In genomic region chr10:110002801-110003523, GRCh38 we compare ENCODE assay signal across 13 cellular contexts. TPM values are rescaled to one million over a fixed set of nuclear protein-coding genes. Genes with fewer than 3 reads are reported as not detected.
DNase-seq lines count a peak whose midpoint lies in the region; ATAC-seq, FAIRE-seq and TF ChIP-seq lines count a peak whose summit lies in the region.
"Had no signal": no experiment of that assay in that cellular context is flagged by ENCODE, and none has a peak within 500 bp of the region (broad histone marks: within the 10 kb centered on the region; RNA-seq: fewer than 3 reads in every experiment).

No MANE protein-coding gene starts in this region.

- no peaks in the 10 kb centered on the region for H3K9me3 Mint-ChIP-seq in GM23338

- H4K91ac ChIP-seq in H1 (replicated peaks; ENCODE audit: insufficient read length, low read length), result no peak overlapping the region

- H3K4me1 ChIP-seq in GM23338 (ENCODE audit: insufficient read depth), result peaks cover 60% of the 10 kb centered on the region
- H3K4me1 ChIP-seq in H1 (replicated peaks in 1 of 4; ENCODE audit: control insufficient read depth in 3 of 4, insufficient read depth in 4 of 4, low read length in 3 of 4), result peaks cover 5 to 17% (median 11%) of the 10 kb centered on the region in 4 experiments; a peak in 6 of 7 replicates
- H3K4me1 ChIP-seq in small intestine (ENCODE audit: control insufficient read depth in 2 of 2, insufficient read depth in 1 of 2, low read depth in 1 of 2, low read length in 1 of 2), result peaks cover 4 to 5% of the 10 kb centered on the region in 2 donors
- peaks cover 0 to 7% (median 0%) of the 10 kb centered on the region in 4 donors for H3K4me1 ChIP-seq in tibial artery

- no peak overlapping the region for H3K4ac ChIP-seq in H1 (replicated peaks; ENCODE audit: insufficient read length, low read depth, low read length)

- H3K27me3 ChIP-seq in GM23338 (ENCODE audit: insufficient read depth) (peaks cover 11% of the 10 kb centered on the region), H1 (replicated peaks in 1 of 4; ENCODE audit: control insufficient read depth in 3 of 4, extremely low read depth in 1 of 4, insufficient read depth in 3 of 4, low read length in 3 of 4) (no peaks in the 10 kb centered on the region), small intestine (ENCODE audit: control insufficient read depth in 2 of 2, insufficient read depth in 2 of 2, low read length in 2 of 2) (no peaks in the 10 kb centered on the region), tibial artery (no peaks in the 10 kb centered on the region)

- H4K8ac ChIP-seq in H1 (ENCODE audit: extremely low read depth, insufficient read depth, low read length), result no peak overlapping the region

- TF ChIP-seq POLR2A in H1 (IDR thresholded peaks at IDR 0.05; ENCODE audit: control extremely low read depth in 1 of 2, low read depth in 2 of 2, low read length in 2 of 2), result no peak

- TF ChIP-seq EP300 in H1 (IDR thresholded peaks at IDR 0.05; ENCODE audit: borderline replicate concordance in 1 of 2, low read depth in 2 of 2, low read length in 2 of 2), result no peak

- H2BK20ac ChIP-seq in H1 (ENCODE audit: low read length), result no peak overlapping the region

- peak overlapping the region; percentile 70 for H4K5ac ChIP-seq in H1 (ENCODE audit: insufficient read length, low read depth, low read length)

- H3K79me2 ChIP-seq in GM23338 (replicated peaks; ENCODE audit: insufficient read depth) (no peaks in the 10 kb centered on the region), H1 (ENCODE audit: control insufficient read depth in 1 of 2, insufficient read depth in 2 of 2, low read length in 2 of 2) (no peaks in the 10 kb centered on the region)

- H3K56ac ChIP-seq in H1 (replicated peaks; ENCODE audit: insufficient read length, low read depth, low read length), result no peak overlapping the region

- H4K20me1 ChIP-seq in GM23338 (replicated peaks; ENCODE audit: insufficient read depth) (no peaks in the 10 kb centered on the region), H1 (replicated peaks in 1 of 2; ENCODE audit: control insufficient read depth in 1 of 2, insufficient read depth in 2 of 2, low read length in 2 of 2) (no peaks in the 10 kb centered on the region)

- no peak overlapping the region for H2BK120ac ChIP-seq in H1 (replicated peaks; ENCODE audit: low read depth, low read length)

- H3K4me2 ChIP-seq in GM23338 (peak overlapping the region; percentile 35), H1 (ENCODE audit: insufficient read depth in 1 of 2, low read depth in 2 of 2, low read length in 2 of 2) (peak overlapping the region; percentile 44 to 56)

- H2AFZ ChIP-seq in GM23338 (no peak overlapping the region), H1 (ENCODE audit: low read length) (0 out of 2 replicates have a peak overlapping the region, but pooled peaks have one; percentile 14)

- H3K4me3 ChIP-seq in GM23338, result peak overlapping the region; percentile 7
- H3K4me3 ChIP-seq in H1 (ENCODE audit: extremely low read depth in 1 of 4, insufficient read depth in 2 of 4, low read depth in 3 of 4, low read length in 4 of 4), result peak overlapping the region in 1 of 4 experiments; percentile 33; a peak in 2 of 8 replicates
- H3K4me3 ChIP-seq in small intestine (ENCODE audit: low read depth in 1 of 2, low read length in 2 of 2), result no peak overlapping the region
- H3K4me3 ChIP-seq in tibial artery, result no peak overlapping the region
- H3K4me3 ChIP-seq: GM23248 had no signal

- H3K23ac ChIP-seq in H1 (ENCODE audit: insufficient read length), result no peak overlapping the region

- H2BK12ac ChIP-seq in H1 (ENCODE audit: low read depth, low read length), result peak overlapping the region; percentile 31

- H3K27ac ChIP-seq in GM23338 (ENCODE audit: low read depth) (peak overlapping the region; percentile 91), H1 (ENCODE audit: low read depth, low read length) (no peak overlapping the region), small intestine (ENCODE audit: low read depth in 1 of 2, low read length in 1 of 2) (peak overlapping the region; percentile 43 to 60), tibial artery (no peak overlapping the region)
- H3K27ac ChIP-seq: GM23248 had no signal

- POLR2A ChIA-PET in H1 (lab: Charles Lee; ENCODE audit: partially characterized antibody), result interaction anchor here (1.0 to 1.3 kb wide), 2 partner anchors 11 to 25 kb away, joined by 4 read pairs; no protein-coding TSS in a partner anchor

- H3K79me1 ChIP-seq in H1 (ENCODE audit: low read depth, low read length), result no peaks in the 10 kb centered on the region

- CTCF ChIA-PET in H1 (lab: Charles Lee; ENCODE audit: partially characterized antibody), result interaction anchor here (0.7 to 1.8 kb wide), 5 partner anchors 11 to 119 kb away, joined by 3 to 6 read pairs (median 4); no protein-coding TSS in a partner anchor

- peak overlapping the region; percentile 29 for H3K4me3 Mint-ChIP-seq in GM23338

- H3K9me2 ChIP-seq in GM23338 (ENCODE audit: insufficient read depth), result no peaks in the 10 kb centered on the region

- 17% methylated on average over 2 of the region's 2 CpGs; no CpG with 5 or more reads in 1 of the 2 experiments for WGBS in H1 (ENCODE audit: extremely low coverage in 1 of 2, insufficient coverage in 1 of 2, insufficient read length in 1 of 2, insufficient replicate concordance in 2 of 2, low coverage in 1 of 2, low lambda C conversion rate in 2 of 2, missing lambda C conversion rate in 1 of 2), 2 experiments
- WGBS in small intestine, 3 donors, result 14 to 59% (median 36%) methylated on average over 2 of the region's 2 CpGs

- TF ChIP-seq CTCF in GM23338 (conservative IDR thresholded peaks at IDR 0.05; ENCODE audit: low read depth in 2 of 2) (no peak), H1 (IDR thresholded peaks at IDR 0.05; ENCODE audit: control extremely low read depth in 1 of 3, insufficient read depth in 1 of 3, low read depth in 1 of 3, low read length in 3 of 3) (no peak), tibial artery (IDR thresholded peaks at IDR 0.05) (no peak)

- TF ChIP-seq RAD21 in H1 (IDR thresholded peaks at IDR 0.05 in 1 of 2, conservative IDR thresholded peaks at IDR 0.05 in 1 of 2; ENCODE audit: low read depth in 2 of 2, low read length in 2 of 2), result no peak

- H2AK5ac ChIP-seq in H1 (ENCODE audit: low read depth, low read length), result no peak overlapping the region; the same call in 1 of the 2 replicates

- H3K9ac ChIP-seq in H1 (replicated peaks in 1 of 4; ENCODE audit: extremely low read depth in 1 of 4, low read depth in 3 of 4, low read length in 3 of 4), result no peak overlapping the region
- H3K9ac ChIP-seq: GM23248 had no signal

- peak overlapping the region; percentile 81 for H3K27ac Mint-ChIP-seq in GM23338

- H3K14ac ChIP-seq in H1 (ENCODE audit: insufficient read length), result no peak overlapping the region

- intact Hi-C loops in tibial artery (cut with DNase I; ENCODE audit: low total_unique reads), result no loop called here

- ATAC-seq in GM23338 (no peak), GM18873 (IDR thresholded peaks at IDR 0.05; ENCODE audit: low FRiP score, unreplicated experiment) (no peak)

- peaks cover 5% of the 10 kb centered on the region for H3K27me3 Mint-ChIP-seq in GM23338 (ENCODE audit: insufficient read depth, low read depth, poor library complexity)

- no peaks in the 10 kb centered on the region for H3F3A ChIP-seq in GM23338 (replicated peaks; ENCODE audit: low read depth)

- H3K18ac ChIP-seq in H1 (ENCODE audit: extremely low read depth, low read length), result peak overlapping the region; percentile 33; the same call in 1 of the 2 replicates

- FAIRE-seq in H1 (lab: Jason Lieb, UNC), result peak; percentile 84
- no peak for FAIRE-seq in small intestine (lab: Jason Lieb, UNC)

- H3K4me1 Mint-ChIP-seq in GM23338, result peaks cover 37% of the 10 kb centered on the region

- no peaks in the 10 kb centered on the region for H3K9me3 ChIP-seq in H1 (ENCODE audit: insufficient read depth in 2 of 2, low read depth in 1 of 2, low read length in 1 of 2)
- H3K9me3 ChIP-seq in small intestine (ENCODE audit: control insufficient read depth, low read depth), result no peaks in the 10 kb centered on the region
- H3K9me3 ChIP-seq in tibial artery, result no peaks in the 10 kb centered on the region

- H3K23me2 ChIP-seq in H1 (ENCODE audit: low read depth, low read length), result peaks cover 11% of the 10 kb centered on the region

- no peak overlapping the region for H2BK15ac ChIP-seq in H1 (ENCODE audit: low read length)

- H2BK5ac ChIP-seq in H1 (ENCODE audit: low read depth, low read length), result peak overlapping the region; percentile 50

- DNase-seq in GM23338 (ENCODE audit: low spot score) (peak; percentile 69), NCI-H526 (lab: John Stamatoyannopoulos, UW) (peak; percentile 44 to 58), H1 (ENCODE audit: low read depth in 1 of 2, low spot score in 2 of 2) (no peak), small intestine (peak; percentile 81), AG20443 (ENCODE audit: low spot score) (no peak), D341Med (ENCODE audit: low spot score) (no peak), tibial artery (no peak)
- DNase-seq: dermis blood vessel endothelial cell, foreskin melanocyte, GM23248, kidney glomerular epithelial cell, NCI-H1105 had no signal

- H3K36me3 ChIP-seq in GM23338 (ENCODE audit: insufficient read depth) (no peaks in the 10 kb centered on the region), H1 (ENCODE audit: control insufficient read depth in 2 of 4, insufficient read depth in 4 of 4, low read length in 3 of 4) (no peaks in the 10 kb centered on the region), small intestine (ENCODE audit: control insufficient read depth in 2 of 2, insufficient read depth in 2 of 2, low read length in 2 of 2) (no peaks in the 10 kb centered on the region), tibial artery (no peaks in the 10 kb centered on the region)

- no peaks in the 10 kb centered on the region for H3K36me3 Mint-ChIP-seq in GM23338 (ENCODE audit: low read depth)

TF ChIP-seq in GM23338, 12 proteins besides CTCF, POLR2A, EP300 and RAD21 (continues in another document):
- TF ChIP-seq CREB1 (CRISPR knock-in tag; IDR thresholded peaks at IDR 0.05; ENCODE audit: low read depth), result no peak
- TF ChIP-seq JUNB (IDR thresholded peaks at IDR 0.05; ENCODE audit: unreplicated experiment), result no peak

TF ChIP-seq in H1, 55 proteins besides CTCF, POLR2A, EP300 and RAD21 (continues in another document):
- no peak for TF ChIP-seq EZH2 (IDR thresholded peaks at IDR 0.05; ENCODE audit: low read depth, low read length, severe bottlenecking)

RNA-seq across cellular contexts. Expression of gene ADD3, which starts 4.8 kb away (rescaled TPM):
- total RNA-seq in GM23338 (2014; rRNA removed; shearing (Covaris generic)), result 75.1 and 767 TPM in 2 replicates
- polyA plus RNA-seq in GM23338 (2016; fragmentation: Nextera tagmentation; extraction: Ambion mirVana), result 57.0 and 68.5 TPM in 2 replicates
- 78.9 and 85.6 TPM in 2 replicates for total RNA-seq in H1 (2021; fragmentation: NEBNext Ultra II Directional; extraction: Animal tissue kit (Norgen Biotek cat#: 25700))
- 27.7 and 44.7 TPM in 2 replicates for polyA plus RNA-seq in H1 (2011; rRNA removed)
- 65.9 TPM for polyA plus RNA-seq in H1 (2011; cell fraction: cytosol; rRNA removed)
- 51.3 TPM for polyA plus RNA-seq in H1 (2011; cell fraction: nucleus; rRNA removed)
- 59.0 to 96.4 TPM (median 79.4 TPM) in 4 replicates for polyA plus RNA-seq in H1 (2012, experiment 1 of 2)
- 6.1 TPM for polyA plus RNA-seq in H1 (2012, experiment 2 of 2)
- 58.1 TPM for polyA plus RNA-seq in H1 (2013, experiment 1 of 2)
- 51.8 TPM for polyA plus RNA-seq in H1 (2013, experiment 2 of 2)
- 122 and 195 TPM in 2 replicates for polyA minus RNA-seq in H1 (2011; rRNA and poly(A)+ RNA removed)
- 80.9 TPM for polyA minus RNA-seq in H1 (2011; cell fraction: cytosol; rRNA and poly(A)+ RNA removed)
- 181 TPM for polyA minus RNA-seq in H1 (2011; cell fraction: nucleus; rRNA and poly(A)+ RNA removed)
- 100 to 1,000 TPM in 1 of 3 donors, 10 to 100 TPM in 2; 63.7 to 123 (median 74.8) TPM for polyA plus RNA-seq in small intestine

Comparison
In these comparisons a context has a peak if more than half of its experiments do, and no peak if none do; other contexts are left out.
1. DNase-seq: peak in GM23338 (single experiment), NCI-H526 (2 of 2) and small intestine (single experiment); none in H1 (0 of 2), AG20443 (single experiment), D341Med (single experiment) and tibial artery (0 of 2).
2. H3K27ac ChIP-seq: peak in GM23338 (single experiment) and small intestine (2 of 2); none in H1 (single experiment) and tibial artery (0 of 2).